2 cellular contexts compared by ENCODE assay signal in genomic region chr3:23961064-23961463, GRCh38.
TF ChIP-seq lines count a peak whose summit lies in the region.

No MANE protein-coding gene starts in this region.

TF ChIP-seq in SK-N-SH treated with all-trans-retinoic acid at 6 μM for 48 hours, 23 proteins besides CTCF, POLR2A, EP300 and RAD21 (continued from another document):
- no peak for TF ChIP-seq ZNF8 (CRISPR knock-in tag; IDR thresholded peaks at IDR 0.05)
- TF ChIP-seq TSHZ2 (CRISPR knock-in tag; IDR thresholded peaks at IDR 0.05), result no peak
- no peak for TF ChIP-seq PATZ1 (CRISPR knock-in tag; IDR thresholded peaks at IDR 0.05; ENCODE audit: borderline replicate concordance)

TF ChIP-seq in SK-N-SH, 30 proteins besides CTCF, POLR2A, EP300 and RAD21 (continued from another document):
- TF ChIP-seq SIN3A (IDR thresholded peaks at IDR 0.05; ENCODE audit: borderline replicate concordance, low read depth, low read length) (no peak), RCOR1 (IDR thresholded peaks at IDR 0.05; ENCODE audit: low read length) (no peak), REST (IDR thresholded peaks at IDR 0.05; ENCODE audit: low read depth, low read length) (no peak), GATA2 (CRISPR knock-in tag; IDR thresholded peaks at IDR 0.05) (no peak), MXI1 (IDR thresholded peaks at IDR 0.05; ENCODE audit: low read depth, low read length) (no peak), CHD2 (IDR thresholded peaks at IDR 0.05; ENCODE audit: low read length, partially characterized antibody) (no peak), IRF3 (IDR thresholded peaks at IDR 0.05; ENCODE audit: low read depth, low read length) (no peak), MAX (IDR thresholded peaks at IDR 0.05; ENCODE audit: low read depth) (no peak), MEF2A (IDR thresholded peaks at IDR 0.05; ENCODE audit: borderline replicate concordance, low read depth) (no peak), TAF1 (IDR thresholded peaks at IDR 0.05; ENCODE audit: borderline replicate concordance, low read depth, low read length) (no peak), SMC3 (IDR thresholded peaks at IDR 0.05; ENCODE audit: low read depth, low read length) (no peak), EZH2phosphoT487 (IDR thresholded peaks at IDR 0.05; ENCODE audit: borderline replicate concordance, low read depth) (no peak), NRF1 (IDR thresholded peaks at IDR 0.05; ENCODE audit: low read depth, low read length) (no peak), POLR2AphosphoS5 (IDR thresholded peaks at IDR 0.05; ENCODE audit: low read depth, low read length) (no peak), TCF12 (IDR thresholded peaks at IDR 0.05) (no peak), FOSL2 (IDR thresholded peaks at IDR 0.05; ENCODE audit: borderline replicate concordance, low read depth) (no peak)
